ENCODE assay signal across 8 cellular contexts in genomic region chr5:43396762-43397304, GRCh38. TPM values are rescaled to one million over a fixed set of nuclear protein-coding genes. Genes with fewer than 3 reads are reported as not detected.
DNase-seq lines count a peak whose midpoint lies in the region; ATAC-seq and TF ChIP-seq lines count a peak whose summit lies in the region.

No MANE protein-coding gene starts in this region.

- H3K36me3 ChIP-seq in mucosa of descending colon (ENCODE audit: low read depth) = no peaks in the 10 kb centered on the region

- intact Hi-C loops in mucosa of descending colon (cut with DNase I, micrococcal nuclease) = loop anchor here in 1 of 2 donors (10.0 kb wide), 1 partner anchor 88 kb away; the partner anchor contains the start of gene TMEM267

- H3K27ac ChIP-seq in coronary artery = no peak overlapping the region

- TF ChIP-seq CTCF in coronary artery (IDR thresholded peaks at IDR 0.05) (no peak), mucosa of descending colon (IDR thresholded peaks at IDR 0.05) (no peak)

- H3K4me1 ChIP-seq in mucosa of descending colon (ENCODE audit: low read depth) = peaks cover 4% of the 10 kb centered on the region

- ATAC-seq in GM19324 (IDR thresholded peaks at IDR 0.05; ENCODE audit: low FRiP score, unreplicated experiment) (peak; percentile 96), HG03460 (IDR thresholded peaks at IDR 0.05; ENCODE audit: unreplicated experiment) (peak; percentile 98), mucosa of descending colon (peak; percentile 95)

- H3K4me3 ChIP-seq in coronary artery (peak overlapping the region; percentile 74), mucosa of descending colon (no peak overlapping the region)

- no peaks in the 10 kb centered on the region for H3K9me3 ChIP-seq in mucosa of descending colon

- DNase-seq in Ammon's horn (ENCODE audit: low spot score) = peak; percentile 8
- DNase-seq in activated CD4-positive, CD25-positive, alpha-beta regulatory T cell treated with anti-CD3 and anti-CD28 coated beads, Interleukin-2, amount 50 U/mL, for 72 hours = peak; percentile 75
- DNase-seq in coronary artery (ENCODE audit: low spot score) = no peak
- DNase-seq in mucosa of descending colon = peak; percentile 68 to 76 (median 74)
- peak; percentile 19 to 57 for DNase-seq in stimulated activated CD8-positive, alpha-beta memory T cell treated with anti-CD3 and anti-CD28 coated beads, Interleukin-7, amount 100 ng/mL, for 4 hours (ENCODE audit: low read depth in 2 of 2)
- no peak for DNase-seq in HuH-7 (ENCODE audit: low spot score)

RNA-seq across cellular contexts. Expression of gene CCL28, which starts 15.4 kb away (rescaled TPM):
- total RNA-seq in mucosa of descending colon = 100 to 1,000 TPM in 1 of 3 donors, 10 to 100 TPM in 2; 44.1 to 108 (median 91.1) TPM

Comparison
In these comparisons a context has a peak if more than half of its experiments do, and no peak if none do; other contexts are left out.
1. DNase-seq: peak in Ammon's horn (single experiment), activated CD4-positive, CD25-positive, alpha-beta regulatory T cell treated with anti-CD3 and anti-CD28 coated beads, Interleukin-2, amount 50 U/mL, for 72 hours (single experiment), mucosa of descending colon (3 of 3) and stimulated activated CD8-positive, alpha-beta memory T cell treated with anti-CD3 and anti-CD28 coated beads, Interleukin-7, amount 100 ng/mL, for 4 hours (2 of 2); none in coronary artery (single experiment) and HuH-7 (single experiment).
2. Peak in every context shown above with its lines, with median percentiles within 50 percentile points of each other: ATAC-seq.